Comparison of ENCODE assay signal across 1 cellular context in the genomic region with DNA sequence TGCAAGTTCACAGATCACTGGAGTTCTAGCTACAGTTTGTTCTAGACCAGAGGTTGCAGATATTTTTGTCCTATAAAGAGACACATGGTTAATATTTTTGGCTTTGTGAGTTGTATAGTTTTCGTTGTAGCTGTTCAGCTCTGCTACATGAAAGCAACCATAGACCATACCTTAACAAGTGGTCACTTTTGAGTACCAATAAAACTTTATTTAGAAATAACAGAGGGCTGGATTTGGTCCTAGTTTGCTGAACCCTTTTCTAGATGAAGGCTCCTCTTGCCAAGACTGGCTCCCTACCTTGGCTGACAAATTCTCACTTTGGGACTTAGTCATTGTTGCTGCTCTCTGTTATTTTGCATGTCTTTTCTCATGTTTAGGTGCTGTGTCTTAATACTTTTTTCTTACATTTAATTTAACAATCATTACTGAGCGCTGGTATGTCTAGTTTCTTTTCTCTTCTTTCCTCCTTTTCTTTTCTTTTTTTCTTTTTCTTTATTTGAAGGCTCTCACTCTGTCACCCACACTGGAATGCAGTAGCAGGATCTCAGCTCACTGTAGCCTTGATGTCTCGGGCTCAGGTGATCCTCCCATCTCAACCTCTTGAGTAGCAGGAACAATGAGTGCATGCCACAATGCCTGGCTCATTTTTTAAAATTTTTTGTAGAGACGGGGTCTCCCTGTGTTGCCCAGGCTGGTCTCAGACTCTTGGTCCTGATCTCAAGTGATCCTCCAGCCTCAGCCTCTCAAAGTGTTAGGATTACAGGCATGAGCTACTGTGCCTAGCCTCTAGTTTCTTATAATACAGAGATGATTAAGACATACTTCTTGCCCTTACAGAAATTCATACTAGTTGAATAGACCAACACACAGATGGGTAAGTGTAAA.
A peak's percentile ranks its signal among the peaks of the same experiment; 100 is the strongest.
TF ChIP-seq lines count a peak whose summit lies in the region.

No MANE protein-coding gene starts in this region.

TF ChIP-seq in K562, 482 proteins besides CTCF, POLR2A, EP300 and RAD21:
- TF ChIP-seq, protein P1, sequence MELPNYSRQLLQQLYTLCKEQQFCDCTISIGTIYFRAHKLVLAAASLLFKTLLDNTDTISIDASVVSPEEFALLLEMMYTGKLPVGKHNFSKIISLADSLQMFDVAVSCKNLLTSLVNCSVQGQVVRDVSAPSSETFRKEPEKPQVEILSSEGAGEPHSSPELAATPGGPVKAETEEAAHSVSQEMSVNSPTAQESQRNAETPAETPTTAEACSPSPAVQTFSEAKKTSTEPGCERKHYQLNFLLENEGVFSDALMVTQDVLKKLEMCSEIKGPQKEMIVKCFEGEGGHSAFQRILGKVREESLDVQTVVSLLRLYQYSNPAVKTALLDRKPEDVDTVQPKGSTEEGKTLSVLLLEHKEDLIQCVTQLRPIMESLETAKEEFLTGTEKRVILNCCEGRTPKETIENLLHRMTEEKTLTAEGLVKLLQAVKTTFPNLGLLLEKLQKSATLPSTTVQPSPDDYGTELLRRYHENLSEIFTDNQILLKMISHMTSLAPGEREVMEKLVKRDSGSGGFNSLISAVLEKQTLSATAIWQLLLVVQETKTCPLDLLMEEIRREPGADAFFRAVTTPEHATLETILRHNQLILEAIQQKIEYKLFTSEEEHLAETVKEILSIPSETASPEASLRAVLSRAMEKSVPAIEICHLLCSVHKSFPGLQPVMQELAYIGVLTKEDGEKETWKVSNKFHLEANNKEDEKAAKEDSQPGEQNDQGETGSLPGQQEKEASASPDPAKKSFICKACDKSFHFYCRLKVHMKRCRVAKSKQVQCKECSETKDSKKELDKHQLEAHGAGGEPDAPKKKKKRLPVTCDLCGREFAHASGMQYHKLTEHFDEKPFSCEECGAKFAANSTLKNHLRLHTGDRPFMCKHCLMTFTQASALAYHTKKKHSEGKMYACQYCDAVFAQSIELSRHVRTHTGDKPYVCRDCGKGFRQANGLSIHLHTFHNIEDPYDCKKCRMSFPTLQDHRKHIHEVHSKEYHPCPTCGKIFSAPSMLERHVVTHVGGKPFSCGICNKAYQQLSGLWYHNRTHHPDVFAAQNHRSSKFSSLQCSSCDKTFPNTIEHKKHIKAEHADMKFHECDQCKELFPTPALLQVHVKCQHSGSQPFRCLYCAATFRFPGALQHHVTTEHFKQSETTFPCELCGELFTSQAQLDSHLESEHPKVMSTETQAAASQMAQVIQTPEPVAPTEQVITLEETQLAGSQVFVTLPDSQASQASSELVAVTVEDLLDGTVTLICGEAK (IDR thresholded peaks at IDR 0.05): peak; percentile 74
- TF ChIP-seq, protein P1 (CRISPR knock-in tag; IDR thresholded peaks at IDR 0.05): no peak
- TF ChIP-seq BDP1 (IDR thresholded peaks at IDR 0.05; ENCODE audit: insufficient read depth, insufficient read length): no peak
